In genomic region chr6:150345786-150346185, GRCh38 we compare ENCODE assay signal across 20 cellular contexts. TPM values are rescaled to one million over a fixed set of nuclear protein-coding genes. Genes with fewer than 3 reads are reported as not detected.
A peak's percentile ranks its signal among the peaks of the same experiment; 100 is the strongest.
DNase-seq lines count a peak whose midpoint lies in the region; ATAC-seq and TF ChIP-seq lines count a peak whose summit lies in the region.
"Had no signal": no experiment of that assay in that cellular context is flagged by ENCODE, and none has a peak within 500 bp of the region (broad histone marks: within the 10 kb centered on the region; RNA-seq: fewer than 3 reads in every experiment).

No MANE protein-coding gene starts in this region.

- no peak overlapping the region for H3K4me3 Mint-ChIP-seq in HFFc6
- H3K4me3 Mint-ChIP-seq: CD14-positive monocyte, IgD-negative memory B cell had no signal

- peaks cover 5% of the 10 kb centered on the region for H3K27me3 Mint-ChIP-seq in HFFc6 (ENCODE audit: insufficient read depth)
- H3K27me3 Mint-ChIP-seq: IgD-negative memory B cell had no signal

- DNase-seq in AG10803 (ENCODE audit: low read depth) (peak; percentile 19), HFFc6 (peak; percentile 43), RWPE2 (ENCODE audit: low spot score) (no peak), foreskin keratinocyte (peak; percentile 59 to 74), NCI-H2171 (lab: John Stamatoyannopoulos, UW) (no peak), left ventricle myocardium superior (no peak)
- no peak for DNase-seq in stimulated activated CD4-positive, alpha-beta T cell treated with anti-CD3 and anti-CD28 coated beads, Interleukin-2, amount 100 ng/mL, for 48 hours
- DNase-seq in activated CD4-positive, CD25-positive, alpha-beta regulatory T cell treated with anti-CD3 and anti-CD28 coated beads, Interleukin-2, amount 50 U/mL, for 72 hours = no peak
- DNase-seq: DMS 273 treated with DMSO at 0.1 percent for 48 hours, H7, Kasumi-1, NCI-H187 treated with DMSO at 0.1 percent for 48 hours, NCI-H510A, NCI-H774, Right ventricle myocardium superior, SK-N-SH had no signal

- TF ChIP-seq CTCF in AG10803 (conservative IDR thresholded peaks at IDR 0.05; ENCODE audit: low read length) (no peak), HFFc6 (IDR thresholded peaks at IDR 0.05) (no peak), RWPE2 (IDR thresholded peaks at IDR 0.05; ENCODE audit: poor library complexity, severe bottlenecking) (no peak), foreskin keratinocyte (conservative IDR thresholded peaks at IDR 0.05) (no peak)

- H3K4me1 ChIP-seq in RWPE2 (ENCODE audit: insufficient read depth, poor library complexity, severe bottlenecking) = peaks cover 3% of the 10 kb centered on the region
- H3K4me1 ChIP-seq in foreskin keratinocyte = peaks cover 16% of the 10 kb centered on the region

- ATAC-seq in RWPE2 (ENCODE audit: low read depth) (peak; percentile 49; the same call in 2 of the 3 replicates), foreskin keratinocyte (peak; percentile 73), left ventricle myocardium superior (no peak)
- ATAC-seq: Panc1 had no signal

- H3K36me3 Mint-ChIP-seq in HFFc6 (ENCODE audit: low read depth) = no peaks in the 10 kb centered on the region
- H3K36me3 Mint-ChIP-seq: CD14-positive monocyte, IgD-negative memory B cell had no signal

- H3K27me3 ChIP-seq in RWPE2 (ENCODE audit: insufficient read depth, poor library complexity, severe bottlenecking) (no peaks in the 10 kb centered on the region), foreskin keratinocyte (no peaks in the 10 kb centered on the region)

- peaks cover 15% of the 10 kb centered on the region; the same call in 1 of the 2 replicates for H3K4me1 Mint-ChIP-seq in HFFc6 (ENCODE audit: low read depth)
- H3K4me1 Mint-ChIP-seq: CD14-positive monocyte had no signal

- H3K36me3 ChIP-seq in RWPE2 (ENCODE audit: low read depth) = no peaks in the 10 kb centered on the region

- H3K9me3 ChIP-seq in RWPE2 (ENCODE audit: severe bottlenecking) = no peaks in the 10 kb centered on the region
- H3K9me3 ChIP-seq: SK-N-SH had no signal

- H3K9me3 Mint-ChIP-seq in HFFc6 = no peaks in the 10 kb centered on the region
- H3K9me3 Mint-ChIP-seq: IgD-negative memory B cell had no signal

- intact Hi-C loops in left ventricle myocardium superior (cut with micrococcal nuclease) = no loop called here

- no peak overlapping the region for H3K4me3 ChIP-seq in AG10803 (ENCODE audit: low read length)
- H3K4me3 ChIP-seq in RWPE2 (ENCODE audit: severe bottlenecking) = no peak overlapping the region

- H3K27ac ChIP-seq in RWPE2 (ENCODE audit: poor library complexity, severe bottlenecking) = no peak overlapping the region
- H3K27ac ChIP-seq in foreskin keratinocyte = no peak overlapping the region

- no peak overlapping the region for H3K27ac Mint-ChIP-seq in HFFc6
- H3K27ac Mint-ChIP-seq: CD14-positive monocyte, IgD-negative memory B cell had no signal

RNA-seq across cellular contexts. Expression of gene IYD, which starts 23.0 kb away (rescaled TPM):
- total RNA-seq in HFFc6 (2021; fragmentation: NEBNext Ultra II Directional; extraction: Animal tissue kit (Norgen Biotek cat#: 25700)) = not detected
- total RNA-seq in foreskin keratinocyte = not detected in 2 replicates
- not detected in 2 replicates for polyA plus RNA-seq in foreskin keratinocyte
- total RNA-seq in left ventricle myocardium superior = not detected
- total RNA-seq: A673, H7, Right ventricle myocardium superior had no signal
- polyA plus RNA-seq: CD14-positive monocyte, IgD-negative memory B cell, SK-N-SH had no signal

Comparison
In these comparisons a context has a peak if more than half of its experiments do, and no peak if none do; other contexts are left out.
1. DNase-seq: peak in AG10803 (single experiment), HFFc6 (single experiment) and foreskin keratinocyte (2 of 2); none in RWPE2 (single experiment), NCI-H2171 (single experiment), stimulated activated CD4-positive, alpha-beta T cell treated with anti-CD3 and anti-CD28 coated beads, Interleukin-2, amount 100 ng/mL, for 48 hours (0 of 2), left ventricle myocardium superior (single experiment) and activated CD4-positive, CD25-positive, alpha-beta regulatory T cell treated with anti-CD3 and anti-CD28 coated beads, Interleukin-2, amount 50 U/mL, for 72 hours (single experiment).